ENCODE assay signal across 11 cellular contexts in genomic region chr1:167456500-167456899, GRCh38.
A peak's percentile ranks its signal among the peaks of the same experiment; 100 is the strongest.
DNase-seq lines count a peak whose midpoint lies in the region; ATAC-seq, FAIRE-seq and TF ChIP-seq lines count a peak whose summit lies in the region.
"Had no signal": no experiment of that assay in that cellular context is flagged by ENCODE, and none has a peak within 500 bp of the region (broad histone marks: within the 10 kb centered on the region; RNA-seq: fewer than 3 reads in every experiment).

No MANE protein-coding gene starts in this region.

- H3K36me3 Mint-ChIP-seq in activated CD8-positive, alpha-beta T cell treated with anti-CD3 and anti-CD28 coated beads, Interleukin-2, amount 10 ng/mL, durations not matched to agents 7 days and 5 days (ENCODE audit: low read depth) = peaks cover 53% of the 10 kb centered on the region
- H3K36me3 Mint-ChIP-seq in memory B cell = no peaks in the 10 kb centered on the region

- no peak for TF ChIP-seq CTCF in thyroid gland (IDR thresholded peaks at IDR 0.05)
- no peak for TF ChIP-seq CTCF in pancreas (IDR thresholded peaks at IDR 0.05)

- intact Hi-C loops in Right ventricle myocardium inferior (cut with DNase I) (loop anchor here (5.0 kb wide), 1 partner anchor 76 kb away; no protein-coding TSS in a partner anchor), right cardiac atrium (cut with DNase I) (loop anchor here in 1 of 4 donors (10.0 kb wide), 1 partner anchor 78 kb away; no protein-coding TSS in a partner anchor), thyroid gland (cut with DNase I) (no loop called here), pancreas (cut with DNase I) (no loop called here)

- DNase-seq in Right ventricle myocardium inferior (ENCODE audit: missing footprints) (peak; percentile 43), right cardiac atrium (no peak), memory B cell (ENCODE audit: low spot score in 2 of 2) (no peak), thyroid gland (no peak), pancreas (no peak), inferior parietal cortex (ENCODE audit: extremely low spot score) (no peak)
- no peak for DNase-seq in activated CD8-positive, alpha-beta T cell treated with anti-CD3 and anti-CD28 coated beads, Interleukin-2, amount 10 ng/mL, durations not matched to agents 7 days and 5 days
- DNase-seq: cerebellar nuclear complex; stimulated activated CD4-positive, alpha-beta T cell treated with anti-CD3 and anti-CD28 coated beads, Interleukin-12 subunit alpha, Interleukin-12 subunit beta, amount 100 ng/mL, for 4 hours had no signal

- no peaks in the 10 kb centered on the region for H3K4me1 ChIP-seq in right cardiac atrium (ENCODE audit: control insufficient read depth, insufficient read depth, low read length)
- peaks cover 3 to 6% of the 10 kb centered on the region in 2 donors for H3K4me1 ChIP-seq in thyroid gland
- H3K4me1 ChIP-seq in pancreas = peaks cover 0 to 5% (median 0%) of the 10 kb centered on the region in 3 donors
- H3K4me1 ChIP-seq: SJCRH30 had no signal

- peak overlapping the region; percentile 78 for H3K4me3 Mint-ChIP-seq in activated CD8-positive, alpha-beta T cell treated with anti-CD3 and anti-CD28 coated beads, Interleukin-2, amount 10 ng/mL, durations not matched to agents 7 days and 5 days
- peak overlapping the region; percentile 87 for H3K4me3 Mint-ChIP-seq in memory B cell

- no peak overlapping the region for H3K27ac ChIP-seq in right cardiac atrium (ENCODE audit: low read length)
- H3K27ac ChIP-seq in thyroid gland = peak overlapping the region in 2 of 3 donors; percentile 79 to 81
- peak overlapping the region in 1 of 4 donors; percentile 67 for H3K27ac ChIP-seq in pancreas
- H3K27ac ChIP-seq: SJCRH30 had no signal

- no peak for ATAC-seq in Right ventricle myocardium inferior
- ATAC-seq in right cardiac atrium = no peak
- no peak for ATAC-seq in activated CD8-positive, alpha-beta T cell treated with anti-CD3 and anti-CD28 coated beads, Interleukin-2, amount 10 ng/mL, durations not matched to agents 7 days and 5 days
- ATAC-seq in memory B cell (ENCODE audit: low read depth) = no peak
- ATAC-seq in pancreas = no peak
- no peak for ATAC-seq in GM18909 (IDR thresholded peaks at IDR 0.05; ENCODE audit: poor library complexity, unreplicated experiment)

- H3K27ac Mint-ChIP-seq in activated CD8-positive, alpha-beta T cell treated with anti-CD3 and anti-CD28 coated beads, Interleukin-2, amount 10 ng/mL, durations not matched to agents 7 days and 5 days = peak overlapping the region; percentile 79
- peak overlapping the region; percentile 89 for H3K27ac Mint-ChIP-seq in memory B cell

- no peaks in the 10 kb centered on the region for H3K9me3 Mint-ChIP-seq in activated CD8-positive, alpha-beta T cell treated with anti-CD3 and anti-CD28 coated beads, Interleukin-2, amount 10 ng/mL, durations not matched to agents 7 days and 5 days (ENCODE audit: insufficient read depth)
- H3K9me3 Mint-ChIP-seq in memory B cell = no peaks in the 10 kb centered on the region

- no peaks in the 10 kb centered on the region for H3K27me3 ChIP-seq in right cardiac atrium (ENCODE audit: control insufficient read depth, insufficient read depth)
- no peaks in the 10 kb centered on the region for H3K27me3 ChIP-seq in thyroid gland
- no peaks in the 10 kb centered on the region for H3K27me3 ChIP-seq in pancreas
- H3K27me3 ChIP-seq: SJCRH30 had no signal

- 92% methylated on average over 4 of the region's 4 CpGs for WGBS in right cardiac atrium
- 91 to 100% methylated on average over 4 of the region's 4 CpGs for WGBS in thyroid gland, 2 donors
- WGBS in pancreas, 2 donors = 86 to 94% methylated on average over 4 of the region's 4 CpGs

- CTCF ChIA-PET in activated CD8-positive, alpha-beta T cell treated with anti-CD3 and anti-CD28 coated beads, Interleukin-2, amount 10 ng/mL, durations not matched to agents 7 days and 5 days (lab: Charles Lee) = interaction anchor here (0.7 to 5.0 kb wide), 15 partner anchors 9 to 188 kb away, joined by 3 to 51 read pairs (median 9); partner anchors contain the start of gene CD247

- POLR2A ChIA-PET in activated CD8-positive, alpha-beta T cell treated with anti-CD3 and anti-CD28 coated beads, Interleukin-2, amount 10 ng/mL, durations not matched to agents 7 days and 5 days (lab: Charles Lee) = interaction anchor here (0.7 to 4.2 kb wide), 8 partner anchors 9 to 60 kb away, joined by 3 to 42 read pairs (median 4); partner anchors contain the start of gene CD247

- TF ChIP-seq POLR2A in thyroid gland (IDR thresholded peaks at IDR 0.05) = no peak

- no peaks in the 10 kb centered on the region for H3K36me3 ChIP-seq in thyroid gland
- no peaks in the 10 kb centered on the region for H3K36me3 ChIP-seq in pancreas
- H3K36me3 ChIP-seq: SJCRH30 had no signal

- H3K9me3 ChIP-seq in right cardiac atrium (ENCODE audit: control insufficient read depth, low read length) = no peaks in the 10 kb centered on the region
- H3K9me3 ChIP-seq in thyroid gland = no peaks in the 10 kb centered on the region
- H3K9me3 ChIP-seq in pancreas = no peaks in the 10 kb centered on the region
- H3K9me3 ChIP-seq: SJCRH30 had no signal

- FAIRE-seq in pancreas (lab: Jason Lieb, UNC) = no peak

- H3K4me3 ChIP-seq in right cardiac atrium (ENCODE audit: low read length) = no peak overlapping the region
- no peak overlapping the region for H3K4me3 ChIP-seq in thyroid gland (replicated peaks in 1 of 3)
- no peak overlapping the region for H3K4me3 ChIP-seq in pancreas

- no peaks in the 10 kb centered on the region for H3K27me3 Mint-ChIP-seq in activated CD8-positive, alpha-beta T cell treated with anti-CD3 and anti-CD28 coated beads, Interleukin-2, amount 10 ng/mL, durations not matched to agents 7 days and 5 days (ENCODE audit: low read depth)
- peaks cover 2% of the 10 kb centered on the region for H3K27me3 Mint-ChIP-seq in memory B cell

- H3K4me1 Mint-ChIP-seq in activated CD8-positive, alpha-beta T cell treated with anti-CD3 and anti-CD28 coated beads, Interleukin-2, amount 10 ng/mL, durations not matched to agents 7 days and 5 days (ENCODE audit: low read depth) = peaks cover 70% of the 10 kb centered on the region
- peaks cover 13% of the 10 kb centered on the region for H3K4me1 Mint-ChIP-seq in memory B cell
